In genomic region chr20:25195014-25195961, GRCh38 we compare ENCODE assay signal across 8 cellular contexts. TPM values are rescaled to one million over a fixed set of nuclear protein-coding genes. Genes with fewer than 3 reads are reported as not detected.
DNase-seq lines count a peak whose midpoint lies in the region; ATAC-seq and TF ChIP-seq lines count a peak whose summit lies in the region.

ENTPD6 (plus strand) TSS chr20:25195712; CDS start chr20:25206537, 10,825 bp downstream.

- CTCF ChIA-PET in activated CD4-positive, alpha-beta T cell treated with anti-CD3 and anti-CD28 coated beads for 36 hours (lab: Charles Lee), result interaction anchor here (2.0 kb wide), 1 partner anchor 8 kb away, joined by 6 read pairs; no protein-coding TSS in a partner anchor

- peak within 1 kb of the TSS; percentile 89 for H3K27ac ChIP-seq in layer of hippocampus (ENCODE audit: low read depth, low read length)

- no peaks in the 10 kb centered on the region for H3K27me3 Mint-ChIP-seq in activated CD4-positive, alpha-beta T cell treated with anti-CD3 and anti-CD28 coated beads for 36 hours

- peak within 1 kb of the TSS; percentile 85 for H3K27ac Mint-ChIP-seq in activated CD4-positive, alpha-beta T cell treated with anti-CD3 and anti-CD28 coated beads for 36 hours

- H3K36me3 Mint-ChIP-seq in activated CD4-positive, alpha-beta T cell treated with anti-CD3 and anti-CD28 coated beads for 36 hours (ENCODE audit: low read depth), result no peaks in the 10 kb centered on the region

- H3K4me3 Mint-ChIP-seq in activated CD4-positive, alpha-beta T cell treated with anti-CD3 and anti-CD28 coated beads for 36 hours, result peak within 1 kb of the TSS; percentile 84

- H3K4me3 ChIP-seq in choroid plexus epithelial cell (ENCODE audit: low read depth, low read length), result peak within 1 kb of the TSS; percentile 84

- ATAC-seq in HG03378 (IDR thresholded peaks at IDR 0.05; ENCODE audit: unreplicated experiment), result peak; percentile 65
- ATAC-seq in activated CD4-positive, alpha-beta T cell treated with anti-CD3 and anti-CD28 coated beads for 36 hours, result peak; percentile 86

- peaks cover 39% of the 10 kb centered on the region for H3K4me1 Mint-ChIP-seq in activated CD4-positive, alpha-beta T cell treated with anti-CD3 and anti-CD28 coated beads for 36 hours

- peak; percentile 67 for TF ChIP-seq POLR2A in GM19099 (IDR thresholded peaks at IDR 0.05; ENCODE audit: extremely low read depth, insufficient read length, low read depth)

- H3K27me3 ChIP-seq in layer of hippocampus (ENCODE audit: control insufficient read depth, insufficient read depth, low read length), result no peaks in the 10 kb centered on the region

- intact Hi-C loops in activated CD4-positive, alpha-beta T cell treated with anti-CD3 and anti-CD28 coated beads for 36 hours (cut with DNase I, micrococcal nuclease), result loop anchor here (1.0 to 5.0 kb wide), 11 partner anchors 35 to 501 kb away; partner anchors contain the start of genes APMAP (in 2 of the 2), ABHD12 (in 1 of the 2), GINS1 (in 1 of the 2) and PYGB (in 1 of the 2)

- TF ChIP-seq CTCF in choroid plexus epithelial cell (conservative IDR thresholded peaks at IDR 0.05; ENCODE audit: low read depth, low read length), result peak; percentile 56

- H3K9me3 Mint-ChIP-seq in activated CD4-positive, alpha-beta T cell treated with anti-CD3 and anti-CD28 coated beads for 36 hours (ENCODE audit: low read depth), result no peaks in the 10 kb centered on the region

- DNase-seq in Ammon's horn (ENCODE audit: low spot score) (peak; percentile 92), NCI-H460 (ENCODE audit: extremely low read depth, low read depth) (peak; percentile 88), choroid plexus epithelial cell (ENCODE audit: low read depth) (peak; percentile 89)
- DNase-seq in activated CD4-positive, alpha-beta T cell treated with anti-CD3 and anti-CD28 coated beads for 36 hours, result peak; percentile 94
- peak; percentile 77 to 90 (median 88) for DNase-seq in stimulated activated CD4-positive, alpha-beta T cell treated with anti-CD3 and anti-CD28 coated beads, Interleukin-1b, Interleukin-23, amount 100 ng/mL, for 24 hours (ENCODE audit: low read depth in 4 of 4, low spot score in 1 of 4)

- POLR2A ChIA-PET in activated CD4-positive, alpha-beta T cell treated with anti-CD3 and anti-CD28 coated beads for 36 hours (lab: Charles Lee), result interaction anchor here (0.7 to 1.0 kb wide), 3 partner anchors 19 to 212 kb away, joined by 3 to 4 read pairs (median 3); partner anchors contain the start of genes ACSS1 and GINS1

RNA-seq across cellular contexts. Expression of gene ENTPD6, which starts in this region (rescaled TPM):
- 79.9 and 89.6 TPM in 2 replicates for total RNA-seq in NCI-H460 (2014; rRNA removed; shearing (Covaris generic))
- polyA plus RNA-seq in NCI-H460 (2014; cell fraction: nucleus; rRNA removed), result 370 and 374 TPM in 2 replicates
- 10 to 100 TPM; 34.3 to 41.5 TPM for total RNA-seq in activated CD4-positive, alpha-beta T cell treated with anti-CD3 and anti-CD28 coated beads for 36 hours

Comparison
In these comparisons a context has a peak if more than half of its experiments do, and no peak if none do; other contexts are left out.
1. Peak in every context shown above with its lines: DNase-seq, ATAC-seq, H3K4me3 ChIP-seq and H3K27ac ChIP-seq.